In the genomic region with DNA sequence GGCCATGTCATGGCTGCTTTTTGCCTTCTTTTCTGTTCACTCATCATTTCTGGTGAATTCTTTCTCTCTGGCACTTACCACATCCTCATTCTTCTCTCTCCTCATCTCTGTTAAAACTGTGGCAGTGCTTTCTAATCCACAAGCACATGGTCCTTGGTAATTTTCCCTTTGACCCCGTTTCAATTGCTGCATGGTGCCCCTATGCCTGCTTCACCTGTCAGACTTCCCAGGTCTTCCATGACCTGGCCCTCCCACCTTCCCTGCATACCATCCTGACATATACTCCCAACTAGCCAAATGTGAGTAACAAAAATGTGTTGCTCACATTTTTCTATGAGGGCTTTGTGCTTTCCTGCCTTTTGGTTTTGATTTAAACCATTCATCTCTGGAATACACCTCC, we compare ENCODE assay signal across 21 cellular contexts.
"Had no signal": no experiment of that assay in that cellular context is flagged by ENCODE, and none has a peak within 500 bp of the region (broad histone marks: within the 10 kb centered on the region; RNA-seq: fewer than 3 reads in every experiment).

No MANE protein-coding gene starts in this region.

- ATAC-seq: foreskin keratinocyte; left cardiac atrium; left ventricle myocardium superior; naive thymus-derived CD4-positive, alpha-beta T cell; upper lobe of right lung had no signal

- H3K4me3 ChIP-seq: colonic mucosa, lung, ovary, right atrium auricular region, sigmoid colon, thyroid gland, upper lobe of right lung had no signal

- DNase-seq: colonic mucosa; dermis blood vessel endothelial cell; erythroblast; foreskin keratinocyte; immature natural killer cell; left cardiac atrium; left ventricle myocardium superior; mesenchymal stem cell; naive thymus-derived CD4-positive, alpha-beta T cell; nephron progenitor cell; nucleus accumbens; ovary; sigmoid colon; small intestine; stimulated activated CD4-positive, alpha-beta T cell treated with anti-CD3 and anti-CD28 coated beads, Interleukin-12 subunit alpha, Interleukin-12 subunit beta, amount 100 ng/mL, for 4 hours; stimulated activated CD4-positive, alpha-beta T cell treated with anti-CD3 and anti-CD28 coated beads, Interleukin-2, amount 100 ng/mL, for 48 hours; stimulated activated naive CD4-positive, alpha-beta T cell treated with Interleukin-2 at 50 U/mL for 16 hours; thyroid gland; upper lobe of right lung had no signal

- H3K27me3 ChIP-seq: colonic mucosa, foreskin keratinocyte, ovary, right atrium auricular region, sigmoid colon, thyroid gland, upper lobe of right lung had no signal

- H3K4me1 ChIP-seq: colonic mucosa, foreskin keratinocyte, right atrium auricular region, thyroid gland, upper lobe of right lung had no signal

- H3K36me3 ChIP-seq: colonic mucosa, ovary, right atrium auricular region, sigmoid colon, thyroid gland, upper lobe of right lung had no signal

- H3K9me3 ChIP-seq: colonic mucosa, ovary, right atrium auricular region, sigmoid colon, thyroid gland, upper lobe of right lung had no signal

- H3K27ac ChIP-seq: colonic mucosa, foreskin keratinocyte, ovary, right atrium auricular region, sigmoid colon, thyroid gland, upper lobe of right lung had no signal
